ENCODE assay signal across 9 cellular contexts in the genomic region with DNA sequence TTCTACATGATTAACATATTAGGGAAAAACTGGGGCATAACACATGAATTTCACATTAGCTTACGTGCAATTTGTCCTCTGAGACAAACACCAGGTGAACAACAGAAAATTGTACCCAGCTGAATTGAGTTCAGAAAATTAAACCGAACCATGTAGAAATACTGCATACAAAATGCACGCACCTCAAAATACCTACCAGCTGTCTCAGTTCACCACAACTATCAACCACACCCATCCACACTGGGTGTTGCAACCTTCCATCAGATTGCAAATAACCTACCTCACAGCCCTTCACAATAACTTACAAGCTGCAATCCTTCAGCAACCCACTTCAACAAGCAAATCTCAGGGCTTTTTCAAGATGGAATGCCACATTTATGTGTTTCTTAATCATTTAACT. TPM values are rescaled to one million over a fixed set of nuclear protein-coding genes. Genes with fewer than 3 reads are reported as not detected.
DNase-seq lines count a peak whose midpoint lies in the region; ATAC-seq, FAIRE-seq and TF ChIP-seq lines count a peak whose summit lies in the region.
"Had no signal": no experiment of that assay in that cellular context is flagged by ENCODE, and none has a peak within 500 bp of the region (broad histone marks: within the 10 kb centered on the region; RNA-seq: fewer than 3 reads in every experiment).

No MANE protein-coding gene starts in this region.

- H3K9me3 ChIP-seq in pancreas (no peaks in the 10 kb centered on the region), heart left ventricle (peaks cover 0 to 6% (median 0%) of the 10 kb centered on the region in 12 donors)

- H3K4me1 Mint-ChIP-seq in activated naive CD8-positive, alpha-beta T cell treated with anti-CD3 and anti-CD28 coated beads, Interleukin-2, amount 50 U/mL, for 24 hours, result peaks cover 67% of the 10 kb centered on the region

- H3K27me3 ChIP-seq in pancreas (no peaks in the 10 kb centered on the region), heart left ventricle (no peaks in the 10 kb centered on the region)

- peaks cover 25% of the 10 kb centered on the region for H3K9me3 Mint-ChIP-seq in activated naive CD8-positive, alpha-beta T cell treated with anti-CD3 and anti-CD28 coated beads, Interleukin-2, amount 50 U/mL, for 24 hours

- DNase-seq in HPDE6-E6E7 (ENCODE audit: extremely low spot score), result peak; percentile 38
- peak; percentile 88 for DNase-seq in SIG-M5 treated with dmso at 0.1 percent for 504 hours (lab: John Stamatoyannopoulos, UW; ENCODE audit: unreplicated experiment)
- DNase-seq in activated naive CD8-positive, alpha-beta T cell treated with anti-CD3 and anti-CD28 coated beads, Interleukin-2, amount 50 U/mL, for 24 hours, result peak; percentile 34
- no peak for DNase-seq in pancreas
- DNase-seq in NCI-H2227 (lab: John Stamatoyannopoulos, UW; ENCODE audit: unreplicated experiment), result no peak
- DNase-seq in heart left ventricle, result no peak
- DNase-seq: NCI-H526 treated with DMSO at 0.1 percent for 48 hours had no signal

- peak overlapping the region; percentile 76 for H3K27ac Mint-ChIP-seq in activated naive CD8-positive, alpha-beta T cell treated with anti-CD3 and anti-CD28 coated beads, Interleukin-2, amount 50 U/mL, for 24 hours

- H3K36me3 ChIP-seq in pancreas (peaks cover 0 to 11% (median 0%) of the 10 kb centered on the region in 3 donors), heart left ventricle (peaks cover 0 to 24% (median 16%) of the 10 kb centered on the region in 9 donors)

- WGBS in pancreas, 2 donors, result 69 to 75% methylated on average over 3 of the region's 3 CpGs
- WGBS in heart left ventricle, 4 donors, result 90 to 97% (median 93%) methylated on average over 3 of the region's 3 CpGs

- TF ChIP-seq POLR2A in heart left ventricle (IDR thresholded peaks at IDR 0.05), result no peak

- H3K27me3 Mint-ChIP-seq in activated naive CD8-positive, alpha-beta T cell treated with anti-CD3 and anti-CD28 coated beads, Interleukin-2, amount 50 U/mL, for 24 hours, result no peaks in the 10 kb centered on the region

- H3K4me3 ChIP-seq in pancreas, result no peak overlapping the region
- H3K4me3 ChIP-seq in heart left ventricle, result no peak overlapping the region

- no peak for FAIRE-seq in pancreas (lab: Jason Lieb, UNC)

- intact Hi-C loops in pancreas (cut with DNase I), result loop anchor here in 1 of 3 donors (5.0 kb wide), 1 partner anchor 53 kb away; no protein-coding TSS in a partner anchor
- intact Hi-C loops in heart left ventricle (cut with DNase I), result loop anchor here in 1 of 10 donors (5.0 kb wide), 1 partner anchor 408 kb away; no protein-coding TSS in a partner anchor

- H3K36me3 Mint-ChIP-seq in activated naive CD8-positive, alpha-beta T cell treated with anti-CD3 and anti-CD28 coated beads, Interleukin-2, amount 50 U/mL, for 24 hours (ENCODE audit: low read depth), result peaks cover 49% of the 10 kb centered on the region

- H3K27ac ChIP-seq in pancreas, result no peak overlapping the region
- H3K27ac ChIP-seq in heart left ventricle, result peak overlapping the region in 1 of 12 donors; percentile 78

- H3K4me3 Mint-ChIP-seq in activated naive CD8-positive, alpha-beta T cell treated with anti-CD3 and anti-CD28 coated beads, Interleukin-2, amount 50 U/mL, for 24 hours, result peak overlapping the region; percentile 63

- TF ChIP-seq CTCF in pancreas (IDR thresholded peaks at IDR 0.05) (no peak), heart left ventricle (IDR thresholded peaks at IDR 0.05) (no peak)

- H3K4me1 ChIP-seq in pancreas (peaks cover 0 to under 1% (median 0%) of the 10 kb centered on the region in 3 donors), heart left ventricle (peaks cover 0 to 25% (median 0%) of the 10 kb centered on the region in 12 donors)

- peak; percentile 41 for ATAC-seq in activated naive CD8-positive, alpha-beta T cell treated with anti-CD3 and anti-CD28 coated beads, Interleukin-2, amount 50 U/mL, for 24 hours
- ATAC-seq in pancreas, result peak; percentile 27 to 70 (median 65)
- no peak for ATAC-seq in heart left ventricle
- no peak for ATAC-seq in GM18867 (IDR thresholded peaks at IDR 0.05; ENCODE audit: unreplicated experiment)
- ATAC-seq in HG02884 (IDR thresholded peaks at IDR 0.05; ENCODE audit: unreplicated experiment), result no peak

RNA-seq across cellular contexts. Expression of a gene that starts 55.9 kb away (rescaled TPM):
- total RNA-seq in pancreas (10 to 100 TPM; 11.9 to 23.3 (median 15.1) TPM), heart left ventricle (10 to 100 TPM; 22.3 to 31.4 (median 25.6) TPM)
- polyA plus RNA-seq in pancreas (10 to 100 TPM; 22.9 to 38.1 TPM), heart left ventricle (10 to 100 TPM; 36.9 to 37.0 TPM)

RNA-seq across cellular contexts. Expression of a gene that starts 56.0 kb away (rescaled TPM):
- 10 to 100 TPM in 4 of 6 donors, 1 to 10 TPM in 2; 9.3 to 16.8 (median 10.6) TPM for total RNA-seq in pancreas
- polyA plus RNA-seq in pancreas, result 10 to 100 TPM; 26.0 to 41.0 TPM
- total RNA-seq in heart left ventricle, result 10 to 100 TPM; 19.6 to 33.5 (median 27.7) TPM
- polyA plus RNA-seq in heart left ventricle, result 10 to 100 TPM; 23.2 to 39.5 TPM

Comparison
In these comparisons a context has a peak if more than half of its experiments do, and no peak if none do; other contexts are left out.
1. DNase-seq: peak in HPDE6-E6E7 (single experiment), SIG-M5 treated with dmso at 0.1 percent for 504 hours (single experiment) and activated naive CD8-positive, alpha-beta T cell treated with anti-CD3 and anti-CD28 coated beads, Interleukin-2, amount 50 U/mL, for 24 hours (single experiment); none in pancreas (0 of 6), NCI-H2227 (single experiment) and heart left ventricle (0 of 5).
2. ATAC-seq: peak in activated naive CD8-positive, alpha-beta T cell treated with anti-CD3 and anti-CD28 coated beads, Interleukin-2, amount 50 U/mL, for 24 hours (single experiment) and pancreas (4 of 4); none in heart left ventricle (0 of 4), GM18867 (single experiment) and HG02884 (single experiment).